Comparison of ENCODE assay signal across 8 cellular contexts in the genomic region with DNA sequence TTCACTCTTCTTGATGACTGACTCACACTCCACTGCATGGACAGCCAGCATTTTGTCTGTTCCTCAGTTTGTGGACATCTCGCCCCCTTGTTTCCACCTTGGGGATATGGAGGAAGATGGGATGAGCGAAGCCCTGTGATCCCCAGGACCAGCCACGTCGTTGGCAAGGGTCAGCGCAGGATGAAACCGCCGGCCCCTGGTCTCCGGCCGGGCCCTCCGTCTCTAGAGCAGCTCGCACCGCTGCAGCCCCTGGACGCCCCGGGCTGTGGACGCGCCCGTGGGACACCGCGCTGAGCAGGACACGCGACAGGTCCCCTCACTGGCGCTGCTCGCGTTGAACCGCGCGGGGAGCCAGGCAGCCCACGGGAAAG. TPM values are rescaled to one million over a fixed set of nuclear protein-coding genes. Genes with fewer than 3 reads are reported as not detected.
DNase-seq lines count a peak whose midpoint lies in the region; ATAC-seq and TF ChIP-seq lines count a peak whose summit lies in the region.

No MANE protein-coding gene starts in this region.

- CTCF ChIA-PET in activated CD8-positive, alpha-beta memory T cell treated with anti-CD3 and anti-CD28 coated beads, Interleukin-2, amount 10 ng/mL, durations not matched to agents 7 days and 5 days (lab: Charles Lee), result interaction anchor here (0.6 to 2.2 kb wide), 20 partner anchors 9 to 805 kb away, joined by 3 to 10 read pairs (median 5); a partner anchor contains a TSS

- peaks cover 3% of the 10 kb centered on the region for H3K36me3 Mint-ChIP-seq in activated CD8-positive, alpha-beta memory T cell treated with anti-CD3 and anti-CD28 coated beads, Interleukin-2, amount 10 ng/mL, durations not matched to agents 7 days and 5 days

- peaks cover 32% of the 10 kb centered on the region for H3K4me1 Mint-ChIP-seq in activated CD8-positive, alpha-beta memory T cell treated with anti-CD3 and anti-CD28 coated beads, Interleukin-2, amount 10 ng/mL, durations not matched to agents 7 days and 5 days

- H3K4me3 Mint-ChIP-seq in activated CD8-positive, alpha-beta memory T cell treated with anti-CD3 and anti-CD28 coated beads, Interleukin-2, amount 10 ng/mL, durations not matched to agents 7 days and 5 days, result peak overlapping the region; percentile 77

- no peak for TF ChIP-seq CTCF in gastroesophageal sphincter (IDR thresholded peaks at IDR 0.05)
- TF ChIP-seq CTCF in prostate gland (IDR thresholded peaks at IDR 0.05), result no peak

- H3K27me3 ChIP-seq in gastroesophageal sphincter (no peaks in the 10 kb centered on the region), prostate gland (replicated peaks; ENCODE audit: insufficient read depth) (no peaks in the 10 kb centered on the region)

- H3K27me3 Mint-ChIP-seq in activated CD8-positive, alpha-beta memory T cell treated with anti-CD3 and anti-CD28 coated beads, Interleukin-2, amount 10 ng/mL, durations not matched to agents 7 days and 5 days, result no peaks in the 10 kb centered on the region

- peak overlapping the region; percentile 53 for H3K27ac Mint-ChIP-seq in activated CD8-positive, alpha-beta memory T cell treated with anti-CD3 and anti-CD28 coated beads, Interleukin-2, amount 10 ng/mL, durations not matched to agents 7 days and 5 days

- H3K9me3 ChIP-seq in gastroesophageal sphincter (no peaks in the 10 kb centered on the region), prostate gland (no peaks in the 10 kb centered on the region)

- peak overlapping the region; percentile 35 to 92 (median 88) for H3K27ac ChIP-seq in gastroesophageal sphincter
- H3K27ac ChIP-seq in prostate gland, result peak overlapping the region; percentile 45 to 68

- H3K4me3 ChIP-seq in gastroesophageal sphincter (peak overlapping the region; percentile 54 to 95), prostate gland (peak overlapping the region; percentile 85 to 86)

- TF ChIP-seq EP300 in gastroesophageal sphincter (IDR thresholded peaks at IDR 0.05), result no peak

- WGBS in gastroesophageal sphincter (ENCODE audit: low coverage in 1 of 2), 2 donors, result 0% methylated on average over 16 of the region's 28 CpGs; no CpG with 5 or more reads in 1 of the 2 donors
- 3% methylated on average over 28 of the region's 28 CpGs for WGBS in prostate gland

- peaks cover 2 to 34% (median 20%) of the 10 kb centered on the region in 3 donors for H3K4me1 ChIP-seq in gastroesophageal sphincter
- H3K4me1 ChIP-seq in prostate gland (replicated peaks), result peaks cover 8% of the 10 kb centered on the region

- ATAC-seq in activated CD8-positive, alpha-beta memory T cell treated with anti-CD3 and anti-CD28 coated beads, Interleukin-2, amount 10 ng/mL, durations not matched to agents 7 days and 5 days, result peak; percentile 31
- ATAC-seq in HG03025 (IDR thresholded peaks at IDR 0.05; ENCODE audit: low FRiP score, unreplicated experiment), result peak; percentile 41
- ATAC-seq in gastroesophageal sphincter, result peak; percentile 45

- no peak for TF ChIP-seq POLR2A in gastroesophageal sphincter (IDR thresholded peaks at IDR 0.05)
- no peak for TF ChIP-seq POLR2A in prostate gland (IDR thresholded peaks at IDR 0.05)

- H3K36me3 ChIP-seq in gastroesophageal sphincter (peaks cover 0 to 23% of the 10 kb centered on the region in 2 donors), prostate gland (no peaks in the 10 kb centered on the region)

- intact Hi-C loops in prostate gland (cut with DNase I), result loop anchor here (10.0 kb wide), 1 partner anchor 125 kb away; no protein-coding TSS in a partner anchor

- no peak for DNase-seq in activated CD8-positive, alpha-beta memory T cell treated with anti-CD3 and anti-CD28 coated beads, Interleukin-2, amount 10 ng/mL, durations not matched to agents 7 days and 5 days
- no peak for DNase-seq in activated CD8-positive, alpha-beta memory T cell treated with anti-CD3 and anti-CD28 coated beads, Interleukin-2, amount 50 U/mL, for 4 hours
- DNase-seq in T-helper 9 cell, result peak; percentile 5
- DNase-seq in prostate gland (ENCODE audit: low spot score), result peak; percentile 12
- DNase-seq in stimulated activated CD4-positive, alpha-beta T cell treated with anti-CD3 and anti-CD28 coated beads, Interleukin-4, amount 100 ng/mL, for 24 hours, result no peak
- no peak for DNase-seq in KG1 (lab: John Stamatoyannopoulos, UW)

- no peaks in the 10 kb centered on the region for H3K9me3 Mint-ChIP-seq in activated CD8-positive, alpha-beta memory T cell treated with anti-CD3 and anti-CD28 coated beads, Interleukin-2, amount 10 ng/mL, durations not matched to agents 7 days and 5 days (ENCODE audit: low read depth)

RNA-seq across cellular contexts. Expression of a gene that starts 0.6 kb away (rescaled TPM):
- total RNA-seq in activated CD8-positive, alpha-beta memory T cell treated with anti-CD3 and anti-CD28 coated beads, Interleukin-2, amount 10 ng/mL, durations not matched to agents 7 days and 5 days, result 10 to 100 TPM; 88.1 to 93.9 TPM
- 10 to 100 TPM; 15.8 to 40.6 (median 23.3) TPM for total RNA-seq in gastroesophageal sphincter
- total RNA-seq in prostate gland, result 10 to 100 TPM; 26.7 to 50.7 TPM

Comparison
In these comparisons a context has a peak if more than half of its experiments do, and no peak if none do; other contexts are left out.
1. DNase-seq: peak in T-helper 9 cell (single experiment) and prostate gland (single experiment); none in activated CD8-positive, alpha-beta memory T cell treated with anti-CD3 and anti-CD28 coated beads, Interleukin-2, amount 10 ng/mL, durations not matched to agents 7 days and 5 days (single experiment), activated CD8-positive, alpha-beta memory T cell treated with anti-CD3 and anti-CD28 coated beads, Interleukin-2, amount 50 U/mL, for 4 hours (single experiment), stimulated activated CD4-positive, alpha-beta T cell treated with anti-CD3 and anti-CD28 coated beads, Interleukin-4, amount 100 ng/mL, for 24 hours (single experiment) and KG1 (single experiment).
2. Peak in every context shown above with its lines, with median percentiles within 50 percentile points of each other: ATAC-seq.